In the genomic region with DNA sequence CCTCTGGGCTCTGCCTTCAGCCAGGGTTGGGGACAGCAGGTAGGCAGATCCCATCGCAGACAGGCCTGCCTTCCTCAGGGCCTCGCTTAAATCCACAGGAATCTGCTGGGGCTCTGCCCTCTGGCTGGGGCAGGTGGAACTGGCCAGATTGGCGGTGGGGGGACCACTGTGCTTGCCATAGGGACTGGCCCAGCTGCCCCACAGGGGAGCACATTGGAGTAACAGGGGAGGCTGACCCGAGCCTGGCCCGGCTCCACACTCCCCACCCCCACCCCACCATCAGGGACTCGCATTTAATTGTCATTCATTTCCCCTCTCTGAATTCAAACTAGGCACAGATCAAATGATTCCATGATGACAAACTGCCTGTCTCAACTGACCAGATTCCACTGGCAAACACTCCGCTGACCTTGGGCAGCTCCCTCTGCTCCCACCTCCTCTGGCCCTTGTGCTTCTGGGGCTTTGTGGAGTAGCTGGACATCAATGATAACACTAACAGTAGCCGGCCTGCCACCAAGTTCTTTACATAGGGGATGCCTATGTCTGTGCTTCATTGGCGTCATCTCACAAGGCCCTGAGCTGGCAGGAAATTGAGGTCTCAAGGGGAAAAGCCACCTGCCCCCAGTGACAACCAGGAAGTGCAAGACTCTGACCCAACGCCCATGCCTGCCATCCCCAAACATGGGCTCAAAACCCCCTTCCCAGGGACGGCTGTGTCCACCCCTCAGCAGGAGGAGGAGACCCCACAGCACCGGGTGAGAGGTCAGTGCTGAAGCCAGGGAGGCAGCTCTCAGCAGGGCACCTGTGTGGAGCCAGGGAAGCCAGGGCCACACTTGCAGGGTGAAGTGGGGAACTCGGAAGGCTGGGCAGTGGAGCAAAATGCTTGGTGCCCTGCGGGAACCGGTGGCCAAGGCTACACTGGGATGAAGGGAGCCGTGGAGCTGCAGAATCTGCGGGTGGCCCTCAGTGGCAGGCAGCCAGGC, we compare ENCODE assay signal across 9 cellular contexts. TPM values are rescaled to one million over a fixed set of nuclear protein-coding genes. Genes with fewer than 3 reads are reported as not detected.
A peak's percentile ranks its signal among the peaks of the same experiment; 100 is the strongest.
DNase-seq lines count a peak whose midpoint lies in the region; ATAC-seq and TF ChIP-seq lines count a peak whose summit lies in the region.
"Had no signal": no experiment of that assay in that cellular context is flagged by ENCODE, and none has a peak within 500 bp of the region (broad histone marks: within the 10 kb centered on the region; RNA-seq: fewer than 3 reads in every experiment).

No MANE protein-coding gene starts in this region.

- H3K27me3 ChIP-seq in BLaER1 treated with 17β-estradiol and CSF1 and Interleukin-3, amounts not matched to agents 10 nM and 100 nM = peaks cover 44 to 51% (median 47%) of the 10 kb centered on the region in 11 experiments
- H3K27me3 ChIP-seq in dorsolateral prefrontal cortex (peaks cover 0 to 30% (median 9%) of the 10 kb centered on the region in 45 donors), thoracic aorta (replicated peaks; ENCODE audit: insufficient read depth) (no peaks in the 10 kb centered on the region), trophoblast cell (ENCODE audit: insufficient read depth, low read length) (peaks cover 3% of the 10 kb centered on the region)

- H3K4me1 ChIP-seq in BLaER1 treated with 17β-estradiol and CSF1 and Interleukin-3, amounts not matched to agents 10 nM and 100 nM = peaks cover 66 to 78% (median 75%) of the 10 kb centered on the region in 10 experiments
- H3K4me1 ChIP-seq in thoracic aorta (ENCODE audit: control insufficient read depth in 1 of 2, low read depth in 2 of 2) (peaks cover 4 to 41% of the 10 kb centered on the region in 2 donors), trophoblast cell (ENCODE audit: control insufficient read depth in 1 of 2, insufficient read depth in 2 of 2, low read length in 2 of 2) (peaks cover 0 to 2% of the 10 kb centered on the region in 2 experiments)

- no peak overlapping the region for H3K14ac ChIP-seq in trophoblast cell (ENCODE audit: low read length)

- no peak overlapping the region for H2BK12ac ChIP-seq in trophoblast cell (ENCODE audit: low read length)

- peaks cover 0 to 10% (median 0%) of the 10 kb centered on the region in 11 experiments; a peak in 3 of 22 replicates for H4K20me1 ChIP-seq in BLaER1 treated with 17β-estradiol and CSF1 and Interleukin-3, amounts not matched to agents 10 nM and 100 nM

- peak; percentile 37 for ATAC-seq in GM19043 (IDR thresholded peaks at IDR 0.05; ENCODE audit: low read depth, unreplicated experiment)
- no peak for ATAC-seq in thoracic aorta (ENCODE audit: insufficient number of reproducible peaks, low FRiP score, low read depth)

- no peak overlapping the region for H2AK5ac ChIP-seq in trophoblast cell (ENCODE audit: low read length)

- no peak overlapping the region for H3K4ac ChIP-seq in trophoblast cell (ENCODE audit: low read depth, low read length)

- peak overlapping the region in 6 of 11 experiments; percentile 9 to 61 (median 30); a peak in 11 of 22 replicates for H3K9ac ChIP-seq in BLaER1 treated with 17β-estradiol and CSF1 and Interleukin-3, amounts not matched to agents 10 nM and 100 nM
- no peak overlapping the region for H3K9ac ChIP-seq in trophoblast cell (ENCODE audit: low read length)
- H3K9ac ChIP-seq: KMS-11 had no signal

- no peaks in the 10 kb centered on the region for H3K36me3 ChIP-seq in BLaER1 treated with 17β-estradiol and CSF1 and Interleukin-3, amounts not matched to agents 10 nM and 100 nM
- H3K36me3 ChIP-seq in thoracic aorta (peaks cover 3% of the 10 kb centered on the region), trophoblast cell (ENCODE audit: control insufficient read depth in 1 of 2, insufficient read depth in 2 of 2, low read length in 2 of 2) (no peaks in the 10 kb centered on the region)

- no peak overlapping the region for H3K23ac ChIP-seq in trophoblast cell (ENCODE audit: low read length)

- no peak overlapping the region for H4K12ac ChIP-seq in trophoblast cell (ENCODE audit: low read depth, low read length)

- H2AFZ ChIP-seq in trophoblast cell (ENCODE audit: insufficient read depth, low read length, poor library complexity) = no peak overlapping the region

- no peak overlapping the region for H4K91ac ChIP-seq in trophoblast cell (ENCODE audit: low read depth, low read length)

- no peak overlapping the region for H3K18ac ChIP-seq in trophoblast cell (ENCODE audit: low read length)

- no CpG with 5 or more reads among the region's 17 CpGs for WGBS in trophoblast cell (ENCODE audit: extremely low coverage, insufficient coverage, insufficient read length)

- peak overlapping the region in 8 of 11 experiments; percentile 19 to 55 (median 40); a peak in 13 of 22 replicates for H3K27ac ChIP-seq in BLaER1 treated with 17β-estradiol and CSF1 and Interleukin-3, amounts not matched to agents 10 nM and 100 nM
- H3K27ac ChIP-seq in dorsolateral prefrontal cortex (peak overlapping the region in 19 of 59 donors; percentile 4 to 96 (median 36)), thoracic aorta (peak overlapping the region; percentile 28 to 81), trophoblast cell (ENCODE audit: low read depth, low read length) (no peak overlapping the region)
- H3K27ac ChIP-seq: KMS-11 had no signal

- DNase-seq in HT-29 (ENCODE audit: low spot score) = peak; percentile 28
- peak in 1 of 10 donors; percentile 36 for DNase-seq in dorsolateral prefrontal cortex
- no peak for DNase-seq in thoracic aorta (ENCODE audit: low spot score)
- no peak for DNase-seq in globus pallidus (ENCODE audit: low spot score)
- DNase-seq in trophoblast cell = no peak
- DNase-seq in NCI-H1436 (lab: John Stamatoyannopoulos, UW) = no peak

- intact Hi-C loops in dorsolateral prefrontal cortex (cut with DNase I) = loop anchor here in 1 of 2 donors (5.0 kb wide), 1 partner anchor 101 kb away; no protein-coding TSS in a partner anchor

- H3K4me2 ChIP-seq in BLaER1 treated with 17β-estradiol and CSF1 and Interleukin-3, amounts not matched to agents 10 nM and 100 nM = peak overlapping the region; percentile 76 to 96 (median 89)
- no peak overlapping the region for H3K4me2 ChIP-seq in trophoblast cell (ENCODE audit: low read length)
- H3K4me2 ChIP-seq: KMS-11 had no signal

- H2BK120ac ChIP-seq in trophoblast cell (ENCODE audit: insufficient read depth, low read length, poor library complexity) = no peak overlapping the region

- H3K4me3 ChIP-seq in BLaER1 treated with 17β-estradiol and CSF1 and Interleukin-3, amounts not matched to agents 10 nM and 100 nM = peak overlapping the region in 3 of 10 experiments; percentile 3 to 40 (median 38); a peak in 4 of 20 replicates
- no peak overlapping the region for H3K4me3 ChIP-seq in dorsolateral prefrontal cortex
- no peak overlapping the region for H3K4me3 ChIP-seq in thoracic aorta
- H3K4me3 ChIP-seq in trophoblast cell (ENCODE audit: low read depth, low read length) = no peak overlapping the region

- no peak overlapping the region for H2BK5ac ChIP-seq in trophoblast cell (ENCODE audit: low read depth, low read length, poor library complexity)

- H3K79me1 ChIP-seq in trophoblast cell (ENCODE audit: low read length) = no peaks in the 10 kb centered on the region

- no peaks in the 10 kb centered on the region for H3K79me2 ChIP-seq in trophoblast cell (ENCODE audit: control insufficient read depth, insufficient read depth, low read length, poor library complexity)

- TF ChIP-seq CTCF in dorsolateral prefrontal cortex (IDR thresholded peaks at IDR 0.05 in 54 of 56, conservative IDR thresholded peaks at IDR 0.05 in 2 of 56; ENCODE audit: low read depth in 1 of 56, partially characterized antibody in 56 of 56) = peak in 45 of 56 donors; percentile 15 to 63 (median 41)
- TF ChIP-seq CTCF in thoracic aorta (IDR thresholded peaks at IDR 0.05) = no peak

- H3K9me3 ChIP-seq in BLaER1 treated with 17β-estradiol and CSF1 and Interleukin-3, amounts not matched to agents 10 nM and 100 nM (replicated peaks in 1 of 11) = no peaks in the 10 kb centered on the region
- no peaks in the 10 kb centered on the region for H3K9me3 ChIP-seq in thoracic aorta
- H3K9me3 ChIP-seq in trophoblast cell (ENCODE audit: insufficient read depth, low read depth, low read length) = peaks cover 6% of the 10 kb centered on the region

- no peak overlapping the region for H4K8ac ChIP-seq in trophoblast cell (ENCODE audit: low read depth, low read length)

RNA-seq across cellular contexts. Expression of gene B3GNT7, which starts 2.1 kb away (rescaled TPM):
- 3.2 and 3.6 TPM in 2 replicates for total RNA-seq in HT-29 (2014; rRNA removed; shearing (Covaris generic))
- 10 to 100 TPM in 9 of 120 experiments, 1 to 10 TPM in 111; 2.1 to 13.9 (median 5.9) TPM for total RNA-seq in dorsolateral prefrontal cortex
- total RNA-seq in thoracic aorta = 10 to 100 TPM; 11.4 to 17.5 TPM
- polyA plus RNA-seq in trophoblast cell (2013) = 2.4 and 2.6 TPM in 2 replicates
